11 cellular contexts compared by ENCODE assay signal in genomic region chr2:7671312-7671711, GRCh38.
DNase-seq lines count a peak whose midpoint lies in the region; ATAC-seq and TF ChIP-seq lines count a peak whose summit lies in the region.
"Had no signal": no experiment of that assay in that cellular context is flagged by ENCODE, and none has a peak within 500 bp of the region (broad histone marks: within the 10 kb centered on the region; RNA-seq: fewer than 3 reads in every experiment).

No MANE protein-coding gene starts in this region.

- H3K36me3 Mint-ChIP-seq in stimulated activated naive CD8-positive, alpha-beta T cell treated with anti-CD3 and anti-CD28 coated beads, Interleukin-15, Interleukin-2, amounts not matched to agents 100 ng/mL and 50 ng/mL, for 24 hours (ENCODE audit: low read depth): peaks cover 4% of the 10 kb centered on the region
- peaks cover 38% of the 10 kb centered on the region for H3K36me3 Mint-ChIP-seq in activated naive CD8-positive, alpha-beta T cell treated with anti-CD3 and anti-CD28 coated beads for 36 hours
- peaks cover 5% of the 10 kb centered on the region for H3K36me3 Mint-ChIP-seq in nephron progenitor cell (ENCODE audit: low read depth)

- intact Hi-C loops in lower leg skin (cut with DNase I; ENCODE audit: low total_unique reads): no loop called here

- DNase-seq in stimulated activated naive CD8-positive, alpha-beta T cell treated with anti-CD3 and anti-CD28 coated beads, Interleukin-15, Interleukin-2, amounts not matched to agents 100 U/mL and 50 U/mL, for 24 hours: no peak
- DNase-seq in activated naive CD8-positive, alpha-beta T cell treated with anti-CD3 and anti-CD28 coated beads for 36 hours: no peak
- DNase-seq in lower leg skin (ENCODE audit: low spot score in 2 of 2): peak; percentile 23 to 88
- no peak for DNase-seq in cortex of kidney (lab: John Stamatoyannopoulos, UW)
- no peak for DNase-seq in nephron progenitor cell
- DNase-seq: activated gamma-delta T cell had no signal

- H3K4me3 ChIP-seq in lower leg skin (ENCODE audit: low read depth, poor library complexity, severe bottlenecking): no peak overlapping the region
- H3K4me3 ChIP-seq: BLaER1 had no signal

- H3K27ac Mint-ChIP-seq in stimulated activated naive CD8-positive, alpha-beta T cell treated with anti-CD3 and anti-CD28 coated beads, Interleukin-15, Interleukin-2, amounts not matched to agents 100 ng/mL and 50 ng/mL, for 24 hours: peak overlapping the region; percentile 92
- peak overlapping the region; percentile 96 for H3K27ac Mint-ChIP-seq in activated naive CD8-positive, alpha-beta T cell treated with anti-CD3 and anti-CD28 coated beads for 36 hours
- H3K27ac Mint-ChIP-seq in nephron progenitor cell: no peak overlapping the region
- H3K27ac Mint-ChIP-seq: dendritic cell treated with granulocyte-macrophage colony-stimulating factor and Interleukin-4, amounts not matched to agents 40 ng/mL and 50 ng/mL, for 4 days had no signal

- TF ChIP-seq CTCF in lower leg skin (IDR thresholded peaks at IDR 0.05) (no peak), nephron progenitor cell (IDR thresholded peaks at IDR 0.05) (no peak)

- ATAC-seq in stimulated activated naive CD8-positive, alpha-beta T cell treated with anti-CD3 and anti-CD28 coated beads, Interleukin-15, Interleukin-2, amounts not matched to agents 100 U/mL and 50 U/mL, for 24 hours: no peak
- ATAC-seq in HG02678 (IDR thresholded peaks at IDR 0.05; ENCODE audit: unreplicated experiment): no peak
- ATAC-seq in HG03108 (IDR thresholded peaks at IDR 0.05; ENCODE audit: unreplicated experiment): no peak

- H3K9me3 Mint-ChIP-seq in stimulated activated naive CD8-positive, alpha-beta T cell treated with anti-CD3 and anti-CD28 coated beads, Interleukin-15, Interleukin-2, amounts not matched to agents 100 ng/mL and 50 ng/mL, for 24 hours: peaks cover 3% of the 10 kb centered on the region
- peaks cover 15% of the 10 kb centered on the region for H3K9me3 Mint-ChIP-seq in activated naive CD8-positive, alpha-beta T cell treated with anti-CD3 and anti-CD28 coated beads for 36 hours
- H3K9me3 Mint-ChIP-seq in nephron progenitor cell: peaks cover 10% of the 10 kb centered on the region
- H3K9me3 Mint-ChIP-seq: dendritic cell treated with granulocyte-macrophage colony-stimulating factor and Interleukin-4, amounts not matched to agents 40 ng/mL and 50 ng/mL, for 4 days had no signal

- no peaks in the 10 kb centered on the region for H3K27me3 Mint-ChIP-seq in stimulated activated naive CD8-positive, alpha-beta T cell treated with anti-CD3 and anti-CD28 coated beads, Interleukin-15, Interleukin-2, amounts not matched to agents 100 ng/mL and 50 ng/mL, for 24 hours
- no peaks in the 10 kb centered on the region for H3K27me3 Mint-ChIP-seq in activated naive CD8-positive, alpha-beta T cell treated with anti-CD3 and anti-CD28 coated beads for 36 hours
- peaks cover 6% of the 10 kb centered on the region for H3K27me3 Mint-ChIP-seq in nephron progenitor cell (ENCODE audit: low read depth, poor library complexity)

- TF ChIP-seq POLR2A in lower leg skin (IDR thresholded peaks at IDR 0.05): no peak

- H3K4me1 Mint-ChIP-seq in stimulated activated naive CD8-positive, alpha-beta T cell treated with anti-CD3 and anti-CD28 coated beads, Interleukin-15, Interleukin-2, amounts not matched to agents 100 ng/mL and 50 ng/mL, for 24 hours (ENCODE audit: low read depth): peaks cover 58% of the 10 kb centered on the region
- peaks cover 49% of the 10 kb centered on the region for H3K4me1 Mint-ChIP-seq in activated naive CD8-positive, alpha-beta T cell treated with anti-CD3 and anti-CD28 coated beads for 36 hours
- peaks cover 12% of the 10 kb centered on the region for H3K4me1 Mint-ChIP-seq in nephron progenitor cell

- WGBS in lower leg skin, 2 donors: 56 to 58% methylated on average over 8 of the region's 8 CpGs

- H3K4me3 Mint-ChIP-seq in stimulated activated naive CD8-positive, alpha-beta T cell treated with anti-CD3 and anti-CD28 coated beads, Interleukin-15, Interleukin-2, amounts not matched to agents 100 ng/mL and 50 ng/mL, for 24 hours: peak overlapping the region; percentile 38
- peak overlapping the region; percentile 19 for H3K4me3 Mint-ChIP-seq in activated naive CD8-positive, alpha-beta T cell treated with anti-CD3 and anti-CD28 coated beads for 36 hours
- H3K4me3 Mint-ChIP-seq in nephron progenitor cell: no peak overlapping the region
- H3K4me3 Mint-ChIP-seq: dendritic cell treated with granulocyte-macrophage colony-stimulating factor and Interleukin-4, amounts not matched to agents 40 ng/mL and 50 ng/mL, for 4 days had no signal

Comparison
In these comparisons a context has a peak if more than half of its experiments do, and no peak if none do; other contexts are left out.
1. DNase-seq: peak in lower leg skin (2 of 2); none in stimulated activated naive CD8-positive, alpha-beta T cell treated with anti-CD3 and anti-CD28 coated beads, Interleukin-15, Interleukin-2, amounts not matched to agents 100 U/mL and 50 U/mL, for 24 hours (single experiment), activated naive CD8-positive, alpha-beta T cell treated with anti-CD3 and anti-CD28 coated beads for 36 hours (single experiment), cortex of kidney (single experiment) and nephron progenitor cell (single experiment).